Comparison of ENCODE assay signal across 12 cellular contexts in genomic region chr19:4518345-4519171, GRCh38. TPM values are rescaled to one million over a fixed set of nuclear protein-coding genes. Genes with fewer than 3 reads are reported as not detected.
DNase-seq lines count a peak whose midpoint lies in the region; TF ChIP-seq lines count a peak whose summit lies in the region.
"Had no signal": no experiment of that assay in that cellular context is flagged by ENCODE, and none has a peak within 500 bp of the region (broad histone marks: within the 10 kb centered on the region; RNA-seq: fewer than 3 reads in every experiment).

Gene PLIN4 (minus strand): TSS chr19:4518486. CDS start chr19:4518272, 214 bp downstream.

- H3K9me3 ChIP-seq in stomach smooth muscle (ENCODE audit: control insufficient read depth in 2 of 2, low read length in 2 of 2): no peaks in the 10 kb centered on the region
- H3K9me3 ChIP-seq: SJCRH30 had no signal

- H3K4me1 Mint-ChIP-seq in chondrocyte (ENCODE audit: low read depth): peaks cover 17% of the 10 kb centered on the region
- H3K4me1 Mint-ChIP-seq: immature natural killer cell had no signal

- H3K4me3 ChIP-seq in stomach smooth muscle (ENCODE audit: low read length in 2 of 2) (peak within 1 kb of the TSS; percentile 86 to 91), brain microvascular endothelial cell (ENCODE audit: low read depth, low read length) (no peak within 1 kb of the TSS)
- H3K4me3 ChIP-seq: SJCRH30 had no signal

- H3K9me3 Mint-ChIP-seq in chondrocyte (ENCODE audit: low read depth): no peaks in the 10 kb centered on the region
- H3K9me3 Mint-ChIP-seq: immature natural killer cell had no signal

- H3K4me3 Mint-ChIP-seq in chondrocyte (ENCODE audit: unreplicated experiment): no peak within 1 kb of the TSS
- H3K4me3 Mint-ChIP-seq: immature natural killer cell had no signal

- H3K27me3 Mint-ChIP-seq in chondrocyte (ENCODE audit: low read depth): peaks cover 1% of the 10 kb centered on the region

- H3K9ac ChIP-seq in stomach smooth muscle (ENCODE audit: low read length in 2 of 2): peak within 1 kb of the TSS; percentile 94 to 98

- no peaks in the 10 kb centered on the region for H3K27me3 ChIP-seq in stomach smooth muscle (ENCODE audit: control insufficient read depth in 1 of 2, insufficient read depth in 2 of 2, low read length in 2 of 2)
- H3K27me3 ChIP-seq in brain microvascular endothelial cell (replicated peaks): no peaks in the 10 kb centered on the region
- H3K27me3 ChIP-seq: SJCRH30 had no signal

- H3K36me3 Mint-ChIP-seq in chondrocyte (ENCODE audit: low read depth): no peaks in the 10 kb centered on the region
- H3K36me3 Mint-ChIP-seq: immature natural killer cell had no signal

- peak; percentile 25 for DNase-seq in HT1080 (ENCODE audit: low read depth)
- DNase-seq in chondrocyte (ENCODE audit: low spot score): peak; percentile 83
- DNase-seq in kidney tubule cell (ENCODE audit: low spot score): peak; percentile 25
- no peak for DNase-seq in T-helper 2 cell
- no peak for DNase-seq in dedifferentiated amniotic fluid mesenchymal stem cell (ENCODE audit: extremely low spot score)
- no peak for DNase-seq in GM19238 (ENCODE audit: insufficient read length, low spot score)
- no peak for DNase-seq in brain microvascular endothelial cell
- DNase-seq: immature natural killer cell; KG1; SJCRH30; stimulated activated CD4-positive, alpha-beta T cell treated with anti-CD3 and anti-CD28 coated beads, Interleukin-4, amount 100 ng/mL, for 1 hour had no signal

- H3K27ac ChIP-seq in stomach smooth muscle (ENCODE audit: low read length) (peak within 1 kb of the TSS; percentile 100), brain microvascular endothelial cell (no peak within 1 kb of the TSS)
- H3K27ac ChIP-seq: SJCRH30 had no signal

- no peak within 1 kb of the TSS for H3K27ac Mint-ChIP-seq in chondrocyte (ENCODE audit: unreplicated experiment)
- H3K27ac Mint-ChIP-seq: immature natural killer cell had no signal

- H3K4me1 ChIP-seq in stomach smooth muscle (ENCODE audit: control insufficient read depth, insufficient read depth, low read length): peaks cover 52% of the 10 kb centered on the region

- in situ Hi-C loops in brain microvascular endothelial cell (cut with HindIII; ENCODE audit: low pct_ligation_motif_present, low sequenced_read_pairs): no loop called here

- TF ChIP-seq CTCF in chondrocyte (IDR thresholded peaks at IDR 0.05) (no peak), brain microvascular endothelial cell (IDR thresholded peaks at IDR 0.05; ENCODE audit: low read depth, low read length, missing control alignments) (no peak)

- H3K36me3 ChIP-seq in stomach smooth muscle (ENCODE audit: control insufficient read depth in 2 of 2, insufficient read depth in 2 of 2, low read length in 2 of 2) (peaks cover 4 to 5% of the 10 kb centered on the region in 2 donors), brain microvascular endothelial cell (replicated peaks) (no peaks in the 10 kb centered on the region)
- H3K36me3 ChIP-seq: SJCRH30 had no signal

RNA-seq across cellular contexts. Expression of gene PLIN4, which starts in this region (rescaled TPM):
- total RNA-seq in HT1080 (2014; rRNA removed; shearing (Covaris generic)): 0.03 and 0.06 TPM in 2 replicates
- polyA plus RNA-seq in HT1080 (2015; cell fraction: cytosol; rRNA removed): 0.18 and 0.29 TPM in 2 replicates
- 0.61 and 0.77 TPM in 2 replicates for polyA plus RNA-seq in HT1080 (2015; cell fraction: nucleus; rRNA removed)
- 0.05 TPM in 2 of 3 replicates, not detected in the other for total RNA-seq in chondrocyte

Comparison
In these comparisons a context has a peak if more than half of its experiments do, and no peak if none do; other contexts are left out.
1. Peak in DNase-seq in HT1080; RNA of the gene not detected or under 1 TPM.
2. Peak in DNase-seq in chondrocyte; RNA of the gene not detected or under 1 TPM.